8 cellular contexts compared by ENCODE assay signal in the genomic region with DNA sequence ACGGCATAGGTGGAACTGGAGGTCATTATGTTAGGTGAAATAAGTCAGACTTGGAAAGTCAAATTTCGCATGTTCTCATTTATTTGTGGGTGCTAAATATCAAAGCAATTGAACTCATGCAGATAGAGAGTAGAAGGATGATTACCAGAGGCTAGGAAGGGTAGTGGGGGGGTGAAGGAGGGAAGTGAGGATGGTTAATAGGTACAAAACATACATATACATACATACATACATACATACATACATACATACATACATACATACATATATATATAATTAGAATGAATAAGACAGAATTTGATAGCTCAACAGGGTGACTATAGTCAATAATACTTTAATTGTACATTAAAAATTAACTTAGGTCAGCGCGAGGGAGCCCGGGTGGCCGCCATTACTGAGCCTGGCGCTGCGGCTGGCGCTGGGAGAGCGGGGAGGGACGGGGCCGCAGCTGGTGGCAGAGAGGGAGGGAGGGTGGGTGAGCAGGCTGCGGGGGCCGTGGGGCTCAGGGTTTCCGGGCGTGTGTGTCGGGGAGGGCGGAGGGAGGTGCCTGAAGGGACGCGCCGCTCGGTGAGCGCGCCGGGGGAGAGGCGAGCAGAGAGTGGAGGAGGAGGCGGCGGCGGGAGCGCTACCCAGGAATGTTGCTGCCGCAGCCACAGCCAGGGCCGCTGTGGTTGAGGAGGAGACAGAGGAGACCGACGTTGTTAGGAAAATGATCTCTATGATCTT.
DNase-seq lines count a peak whose midpoint lies in the region; ATAC-seq and TF ChIP-seq lines count a peak whose summit lies in the region.

No MANE protein-coding gene starts in this region.

- H3K27ac ChIP-seq in Panc1 (ENCODE audit: low read length) (peak overlapping the region; percentile 69), esophagus (ENCODE audit: low read depth in 2 of 2, low read length in 1 of 2) (peak overlapping the region; percentile 58 to 76), urinary bladder (ENCODE audit: low read depth) (peak overlapping the region; percentile 5)

- intact Hi-C loops in Panc1 (cut with micrococcal nuclease; ENCODE audit: unreplicated experiment), result loop anchor here (5.0 kb wide), 1 partner anchor 146 kb away; no protein-coding TSS in a partner anchor

- POLR2A ChIA-PET in Panc1 (lab: Charles Lee), result interaction anchor here (0.7 kb wide), 1 partner anchor 148 kb away, joined by 5 read pairs; no protein-coding TSS in a partner anchor

- no TSS peak for BruUV-seq in Panc1 (replicated peaks; lab: Mats Ljungman, UMichigan)

- H3K4me1 ChIP-seq in Panc1 (ENCODE audit: control insufficient read depth, insufficient read depth, low read length) (peaks cover 4% of the 10 kb centered on the region), esophagus (ENCODE audit: control insufficient read depth in 2 of 2, insufficient read depth in 2 of 2, low read length in 1 of 2) (no peaks in the 10 kb centered on the region), urinary bladder (ENCODE audit: insufficient read depth) (no peaks in the 10 kb centered on the region)

- WGBS in esophagus, 2 donors, result 5 to 9% methylated on average over 34 of the region's 34 CpGs
- WGBS in urinary bladder, result 7% methylated on average over 34 of the region's 34 CpGs

- CTCF ChIA-PET in Panc1 (lab: Charles Lee), result no interaction called here

- peak; percentile 100 for ATAC-seq in Panc1
- ATAC-seq in HG02938 (IDR thresholded peaks at IDR 0.05; ENCODE audit: unreplicated experiment), result no peak

- in situ Hi-C loops in Panc1 (cut with HindIII; ENCODE audit: low pct_unique_long_range_greater_than_20kb, low sequenced_read_pairs), result no loop called here

- peak overlapping the region; percentile 41 to 46 for H3K4me3 ChIP-seq in Panc1 (ENCODE audit: low read depth in 2 of 2, low read length in 2 of 2)
- H3K4me3 ChIP-seq in esophagus (ENCODE audit: low read depth in 1 of 2, low read length in 2 of 2), result peak overlapping the region; percentile 45 to 48
- peak overlapping the region; percentile 56 for H3K4me3 ChIP-seq in urinary bladder (ENCODE audit: low read depth, low read length)

- no peak for TF ChIP-seq CTCF in Panc1 (IDR thresholded peaks at IDR 0.05)

- H3K9me3 ChIP-seq in Panc1 (ENCODE audit: control insufficient read depth, insufficient read depth, low read depth, low read length) (no peaks in the 10 kb centered on the region), esophagus (ENCODE audit: control insufficient read depth in 2 of 2, insufficient read depth in 1 of 2, low read depth in 1 of 2, low read length in 1 of 2) (no peaks in the 10 kb centered on the region)

- DNase-seq in NCI-H524 (lab: John Stamatoyannopoulos, UW) (peak; percentile 63 to 87), NCI-H524 treated with DMSO at 0.1 percent for 48 hours (lab: John Stamatoyannopoulos, UW) (no peak), Panc1 (ENCODE audit: low read depth, low spot score) (no peak), midbrain (lab: John Stamatoyannopoulos, UW) (peak; percentile 80)
- DNase-seq in stimulated activated CD4-positive, alpha-beta T cell treated with anti-CD3 and anti-CD28 coated beads, Interleukin-4, amount 100 ng/mL, for 24 hours, result no peak

- H3K36me3 ChIP-seq in Panc1 (ENCODE audit: control insufficient read depth, insufficient read depth, low read length) (no peaks in the 10 kb centered on the region), esophagus (ENCODE audit: control insufficient read depth in 2 of 2, insufficient read depth in 2 of 2, low read length in 1 of 2) (no peaks in the 10 kb centered on the region), urinary bladder (ENCODE audit: insufficient read depth) (no peaks in the 10 kb centered on the region)

- H3K27me3 ChIP-seq in Panc1 (ENCODE audit: control insufficient read depth, insufficient read depth, low read length) (no peaks in the 10 kb centered on the region), esophagus (ENCODE audit: control insufficient read depth in 1 of 2, insufficient read depth in 2 of 2, low read length in 2 of 2) (no peaks in the 10 kb centered on the region)

Comparison
In these comparisons a context has a peak if more than half of its experiments do, and no peak if none do; other contexts are left out.
1. DNase-seq: peak in NCI-H524 (2 of 2) and midbrain (single experiment); none in NCI-H524 treated with DMSO at 0.1 percent for 48 hours (single experiment), Panc1 (single experiment) and stimulated activated CD4-positive, alpha-beta T cell treated with anti-CD3 and anti-CD28 coated beads, Interleukin-4, amount 100 ng/mL, for 24 hours (single experiment).
2. H3K27ac ChIP-seq: peak in every context shown above with its lines; median percentile 69 in Panc1; 67 in esophagus; 5 in urinary bladder.
3. Peak in every context shown above with its lines, with median percentiles within 50 percentile points of each other: H3K4me3 ChIP-seq.